23 cellular contexts compared by ENCODE assay signal in the genomic region with DNA sequence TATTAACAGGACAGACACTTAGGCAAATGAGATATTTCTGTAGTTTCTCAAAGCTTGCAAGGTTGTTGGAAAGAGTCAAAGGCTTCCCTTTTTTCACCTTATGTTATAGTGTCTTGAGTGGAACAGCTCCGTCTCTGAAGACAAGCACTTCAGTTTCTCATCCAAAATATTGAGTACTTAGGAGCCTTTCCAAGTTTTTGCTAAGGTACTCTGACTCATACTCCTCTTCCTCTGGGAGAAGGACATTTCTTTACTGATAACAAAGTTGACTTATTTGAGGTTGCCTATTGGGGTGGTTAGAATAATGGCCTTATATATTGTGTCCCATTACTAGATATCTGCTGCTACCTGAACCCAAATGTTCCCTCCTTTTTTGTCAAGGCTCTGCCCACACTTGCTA.
"Had no signal": no experiment of that assay in that cellular context is flagged by ENCODE, and none has a peak within 500 bp of the region (broad histone marks: within the 10 kb centered on the region; RNA-seq: fewer than 3 reads in every experiment).

No MANE protein-coding gene starts in this region.

- ATAC-seq: activated CD8-positive, alpha-beta memory T cell treated with anti-CD3 and anti-CD28 coated beads, Interleukin-2, amount 10 ng/mL, durations not matched to agents 7 days and 5 days; T-helper 17 cell had no signal

- H3K27ac ChIP-seq: KMS-11 had no signal

- H3K4me2 ChIP-seq: KMS-11 had no signal

- H3K9ac ChIP-seq: KMS-11 had no signal

- DNase-seq: activated B cell treated with CpG ODN at 0.5 μM for 24 hours; activated CD4-positive, alpha-beta T cell treated with anti-CD3 and anti-CD28 coated beads for 1 hour; activated CD4-positive, alpha-beta T cell treated with anti-CD3 and anti-CD28 coated beads, Interleukin-2, amount 10 ng/mL, durations not matched to agents 24 days and 14 days; activated CD4-positive, alpha-beta T cell treated with anti-CD3 and anti-CD28 coated beads, Interleukin-2, amount 50 U/mL, for 48 hours; activated CD8-positive, alpha-beta memory T cell treated with anti-CD3 and anti-CD28 coated beads, Interleukin-2, amount 10 ng/mL, durations not matched to agents 7 days and 5 days; activated effector memory CD4-positive, alpha-beta T cell treated with Interleukin-2 at 50 U/mL for 16 hours; activated naive CD4-positive, alpha-beta T cell; activated T-cell treated with anti-CD3 and anti-CD28 coated beads, Interleukin-2, amount 50 U/mL, for 24 hours; aorta; cerebellar nuclear complex; MM.1S; NCI-H1105; NCI-H1436; NCI-H187; NCI-H2081; NCI-H446; NCI-H524; SHP77 treated with DMSO at 0.1 percent for 48 hours; T-helper 17 cell; T1000 had no signal

- FAIRE-seq: RCC 7860, TTC549 had no signal
